Comparison of ENCODE assay signal across 24 cellular contexts in genomic region chr3:18507333-18507732, GRCh38.
"Had no signal": no experiment of that assay in that cellular context is flagged by ENCODE, and none has a peak within 500 bp of the region (broad histone marks: within the 10 kb centered on the region; RNA-seq: fewer than 3 reads in every experiment).

No MANE protein-coding gene starts in this region.

- ATAC-seq: activated CD4-positive, alpha-beta T cell treated with anti-CD3 and anti-CD28 coated beads for 36 hours; activated T-helper 17 cell treated with anti-CD3 and anti-CD28 coated beads, Interleukin-2, amount 50 U/mL, for 72 hours; Panc1; Right ventricle myocardium inferior; T-cell had no signal

- H3K4me1 ChIP-seq: adrenal gland had no signal

- H3K27me3 Mint-ChIP-seq: activated CD4-positive, alpha-beta memory T cell treated with anti-CD3 and anti-CD28 coated beads, Interleukin-2, amount 10 ng/mL, durations not matched to agents 7 days and 5 days; activated CD4-positive, alpha-beta T cell treated with anti-CD3 and anti-CD28 coated beads for 36 hours; activated naive CD8-positive, alpha-beta T cell treated with anti-CD3 and anti-CD28 coated beads, Interleukin-2, amount 10 ng/mL, durations not matched to agents 7 days and 5 days; activated T-helper 17 cell treated with anti-CD3 and anti-CD28 coated beads, Interleukin-2, amount 50 U/mL, for 72 hours; T-cell had no signal

- H3K27ac Mint-ChIP-seq: activated CD4-positive, alpha-beta memory T cell treated with anti-CD3 and anti-CD28 coated beads, Interleukin-2, amount 10 ng/mL, durations not matched to agents 7 days and 5 days; activated CD4-positive, alpha-beta T cell treated with anti-CD3 and anti-CD28 coated beads for 36 hours; activated naive CD8-positive, alpha-beta T cell treated with anti-CD3 and anti-CD28 coated beads, Interleukin-2, amount 10 ng/mL, durations not matched to agents 7 days and 5 days; activated T-helper 17 cell treated with anti-CD3 and anti-CD28 coated beads, Interleukin-2, amount 50 U/mL, for 72 hours; T-cell had no signal

- H3K36me3 ChIP-seq: adrenal gland, MG63 had no signal

- H3K9me3 ChIP-seq: adrenal gland, MG63 had no signal

- H3K4me3 ChIP-seq: adrenal gland, MG63, SK-N-MC had no signal

- H3K4me3 Mint-ChIP-seq: activated CD4-positive, alpha-beta memory T cell treated with anti-CD3 and anti-CD28 coated beads, Interleukin-2, amount 10 ng/mL, durations not matched to agents 7 days and 5 days; activated CD4-positive, alpha-beta T cell treated with anti-CD3 and anti-CD28 coated beads for 36 hours; activated naive CD8-positive, alpha-beta T cell treated with anti-CD3 and anti-CD28 coated beads, Interleukin-2, amount 10 ng/mL, durations not matched to agents 7 days and 5 days; activated T-helper 17 cell treated with anti-CD3 and anti-CD28 coated beads, Interleukin-2, amount 50 U/mL, for 72 hours; T-cell had no signal

- DNase-seq: activated CD4-positive, alpha-beta memory T cell treated with anti-CD3 and anti-CD28 coated beads, Interleukin-2, amount 10 ng/mL, durations not matched to agents 7 days and 5 days; activated CD4-positive, alpha-beta T cell treated with anti-CD3 and anti-CD28 coated beads for 36 hours; activated CD4-positive, alpha-beta T cell treated with anti-CD3 and anti-CD28 coated beads, Interleukin-2, amount 50 U/mL, for 1 hour; activated naive CD4-positive, alpha-beta T cell treated with anti-CD3 and anti-CD28 coated beads, Interleukin-2, amount 50 U/mL, for 16 hours; activated naive CD8-positive, alpha-beta T cell treated with anti-CD3 and anti-CD28 coated beads, Interleukin-2, amount 10 ng/mL, durations not matched to agents 7 days and 5 days; activated T-cell treated with anti-CD3 and anti-CD28 coated beads for 4 hours; activated T-cell treated with anti-CD3 and anti-CD28 coated beads, Interleukin-2, amount 50 U/mL, for 48 hours; adrenal gland; anterior cingulate cortex; cerebellar nuclear complex; MG63; NCI-H1105 treated with DMSO at 0.1 percent for 48 hours; NCI-H1436 treated with DMSO at 0.1 percent for 48 hours; NCI-H187; NCI-H2081; NCI-H524; OCI-M1; RPMI8226; T-cell had no signal

- H3K27ac ChIP-seq: adrenal gland, SK-N-MC, VCaP had no signal
